15 cellular contexts compared by ENCODE assay signal in genomic region chr1:21257431-21258135, GRCh38. TPM values are rescaled to one million over a fixed set of nuclear protein-coding genes. Genes with fewer than 3 reads are reported as not detected.
DNase-seq lines count a peak whose midpoint lies in the region; ATAC-seq and TF ChIP-seq lines count a peak whose summit lies in the region.
"Had no signal": no experiment of that assay in that cellular context is flagged by ENCODE, and none has a peak within 500 bp of the region (broad histone marks: within the 10 kb centered on the region; RNA-seq: fewer than 3 reads in every experiment).

No MANE protein-coding gene starts in this region.

- H3K27ac ChIP-seq in breast epithelium = peak overlapping the region; percentile 64 to 74
- peak overlapping the region in 4 of 5 donors; percentile 13 to 93 (median 62) for H3K27ac ChIP-seq in adrenal gland
- peak overlapping the region; percentile 65 to 77 for H3K27ac ChIP-seq in liver (ENCODE audit: low read depth in 1 of 2, low read length in 2 of 2)
- H3K27ac ChIP-seq in PC-3 (ENCODE audit: low read length) = no peak overlapping the region

- TF ChIP-seq POLR2A in breast epithelium (IDR thresholded peaks at IDR 0.05) = no peak
- TF ChIP-seq POLR2A in adrenal gland (IDR thresholded peaks at IDR 0.05) = no peak

- no peaks in the 10 kb centered on the region for H4K20me1 ChIP-seq in PC-3 (ENCODE audit: low read length)

- peaks cover 20% of the 10 kb centered on the region for H3K4me1 Mint-ChIP-seq in MCF 10A (ENCODE audit: insufficient read depth, unreplicated experiment)

- H3K36me3 ChIP-seq in breast epithelium (no peaks in the 10 kb centered on the region), adrenal gland (replicated peaks in 1 of 2) (peaks cover 0 to 57% of the 10 kb centered on the region in 2 donors), liver (ENCODE audit: control insufficient read depth in 4 of 4, insufficient read depth in 3 of 4, low read depth in 1 of 4, low read length in 3 of 4) (peaks cover 0 to 15% (median 9%) of the 10 kb centered on the region in 4 donors), PC-3 (ENCODE audit: low read depth, low read length) (0 out of 2 replicates have a peak, but pooled peaks cover 11% of the 10 kb centered on the region)

- H3K4me2 ChIP-seq in PC-3 (ENCODE audit: low read length) = no peak overlapping the region

- peak in 1 of 2 donors; percentile 70 for DNase-seq in breast epithelium (ENCODE audit: low spot score in 2 of 2)
- DNase-seq in MCF 10A (ENCODE audit: unreplicated experiment) = no peak
- peak in 3 of 7 donors; percentile 47 to 69 (median 48) for DNase-seq in adrenal gland
- no peak for DNase-seq in NCI-H1417 (lab: John Stamatoyannopoulos, UW)
- DNase-seq in PC-3 = no peak
- no peak for DNase-seq in NCI-H146 treated with DMSO at 0.1 percent for 48 hours (lab: John Stamatoyannopoulos, UW; ENCODE audit: unreplicated experiment)
- DNase-seq in NCI-H2081 (lab: John Stamatoyannopoulos, UW) = no peak
- DNase-seq: activated B cell treated with CpG ODN at 0.5 μM for 24 hours; activated T-cell treated with anti-CD3 and anti-CD28 coated beads, Interleukin-2, amount 50 U/mL, for 4 hours; left ventricle myocardium superior; NCI-H1930; NCI-H748 treated with DMSO at 0.1 percent for 48 hours; tibial artery had no signal

- no peak overlapping the region for H3K27ac Mint-ChIP-seq in MCF 10A (ENCODE audit: low read depth, unreplicated experiment)

- H3K27me3 ChIP-seq in breast epithelium = no peaks in the 10 kb centered on the region
- no peaks in the 10 kb centered on the region for H3K27me3 ChIP-seq in adrenal gland
- no peaks in the 10 kb centered on the region for H3K27me3 ChIP-seq in liver (ENCODE audit: control insufficient read depth in 4 of 4, insufficient read depth in 4 of 4, low read length in 3 of 4)
- no peaks in the 10 kb centered on the region for H3K27me3 ChIP-seq in PC-3 (ENCODE audit: low read length)
- H3K27me3 ChIP-seq: tibial artery had no signal

- no peak overlapping the region for H3K4me3 Mint-ChIP-seq in MCF 10A (ENCODE audit: unreplicated experiment)
- H3K4me3 Mint-ChIP-seq: activated B cell treated with CpG ODN at 0.5 μM for 24 hours had no signal

- CTCF ChIA-PET in MCF 10A (lab: Yijun Ruan, JAX) = interaction anchor here (0.6 to 8.6 kb wide), 6 partner anchors 11 to 110 kb away, joined by 3 to 180 read pairs (median 10); no protein-coding TSS in a partner anchor
- CTCF ChIA-PET in PC-3 (lab: Charles Lee) = interaction anchor here (1.0 kb wide), 1 partner anchor 111 kb away, joined by 3 read pairs; no protein-coding TSS in a partner anchor

- no peaks in the 10 kb centered on the region for H3K79me2 ChIP-seq in PC-3 (ENCODE audit: low read length)

- H3F3A ChIP-seq in PC-3 (ENCODE audit: low read length, unreplicated experiment) = no peaks in the 10 kb centered on the region

- no peak for TF ChIP-seq RAD21 in liver (IDR thresholded peaks at IDR 0.05)

- H2AFZ ChIP-seq in PC-3 (ENCODE audit: low read length) = no peak overlapping the region

- H3K4me3 ChIP-seq in breast epithelium = no peak overlapping the region
- no peak overlapping the region for H3K4me3 ChIP-seq in adrenal gland
- no peak overlapping the region for H3K4me3 ChIP-seq in liver (ENCODE audit: low read depth in 1 of 3, low read length in 3 of 3)
- H3K4me3 ChIP-seq in PC-3 (ENCODE audit: low read length) = no peak overlapping the region
- H3K4me3 ChIP-seq: tibial artery had no signal

- H3K9me3 ChIP-seq in breast epithelium (no peaks in the 10 kb centered on the region), adrenal gland (replicated peaks in 1 of 3) (no peaks in the 10 kb centered on the region), liver (ENCODE audit: control insufficient read depth in 4 of 4, low read length in 3 of 4) (no peaks in the 10 kb centered on the region), PC-3 (ENCODE audit: low read length) (no peaks in the 10 kb centered on the region)
- H3K9me3 ChIP-seq: tibial artery had no signal

- POLR2A ChIA-PET in MCF 10A (lab: Yijun Ruan, JAX) (no interaction called here), PC-3 (lab: Charles Lee; ENCODE audit: unreplicated experiment) (no interaction called here)

- peaks cover 29% of the 10 kb centered on the region for H3K36me3 Mint-ChIP-seq in MCF 10A (ENCODE audit: insufficient read depth, unreplicated experiment)

- H3K9me2 ChIP-seq in PC-3 (replicated peaks; ENCODE audit: low read length) = no peaks in the 10 kb centered on the region

- no peak overlapping the region for H3K9ac ChIP-seq in liver (ENCODE audit: low read depth in 1 of 2, low read length in 2 of 2)
- H3K9ac ChIP-seq in PC-3 (ENCODE audit: low read length) = no peak overlapping the region

- no peak for ATAC-seq in PC-3
- ATAC-seq: left ventricle myocardium superior, Panc1 had no signal

- H3K4me1 ChIP-seq in breast epithelium (peaks cover 7 to 11% of the 10 kb centered on the region in 2 donors), adrenal gland (replicated peaks in 1 of 2) (peaks cover 20 to 67% of the 10 kb centered on the region in 2 donors), liver (ENCODE audit: control insufficient read depth in 4 of 4, insufficient read depth in 4 of 4, low read length in 3 of 4) (peaks cover 7 to 36% (median 20%) of the 10 kb centered on the region in 4 donors), PC-3 (ENCODE audit: insufficient read depth, low read length) (peaks cover 24% of the 10 kb centered on the region)

- no peaks in the 10 kb centered on the region for H3K27me3 Mint-ChIP-seq in MCF 10A (ENCODE audit: insufficient read depth, unreplicated experiment)
- H3K27me3 Mint-ChIP-seq: activated B cell treated with CpG ODN at 0.5 μM for 24 hours had no signal

- intact Hi-C loops in breast epithelium (cut with DNase I; ENCODE audit: low total_unique reads) = no loop called here
- intact Hi-C loops in MCF 10A (cut with micrococcal nuclease) = loop anchor here (5.0 to 10.0 kb wide), 2 partner anchors 45 to 337 kb away; no protein-coding TSS in a partner anchor
- intact Hi-C loops in adrenal gland (cut with DNase I) = loop anchor here in 1 of 2 donors (5.0 kb wide), 1 partner anchor 85 kb away; no protein-coding TSS in a partner anchor
- intact Hi-C loops in PC-3 (cut with micrococcal nuclease) = no loop called here

- no peaks in the 10 kb centered on the region for H3K9me3 Mint-ChIP-seq in MCF 10A (ENCODE audit: unreplicated experiment)
- H3K9me3 Mint-ChIP-seq: activated B cell treated with CpG ODN at 0.5 μM for 24 hours; activated T-cell treated with anti-CD3 and anti-CD28 coated beads, Interleukin-2, amount 50 U/mL, for 4 hours had no signal

- WGBS in adrenal gland, 4 donors = 63 to 77% (median 66%) methylated on average over 4 to 13 of the region's 13 CpGs
- WGBS in liver = 64% methylated on average over 13 of the region's 13 CpGs

- no peak for TF ChIP-seq CTCF in breast epithelium (IDR thresholded peaks at IDR 0.05)
- no peak for TF ChIP-seq CTCF in MCF 10A (IDR thresholded peaks at IDR 0.05; ENCODE audit: unreplicated experiment)
- TF ChIP-seq CTCF in adrenal gland (IDR thresholded peaks at IDR 0.05) = no peak
- no peak for TF ChIP-seq CTCF in liver (IDR thresholded peaks at IDR 0.05; ENCODE audit: low read depth, low read length, missing input control)
- no peak for TF ChIP-seq CTCF in PC-3 (conservative IDR thresholded peaks at IDR 0.05; ENCODE audit: low read depth, low read length)

- BruUV-seq in MCF 10A (replicated peaks; lab: Mats Ljungman, UMichigan) (no TSS peak), PC-3 (replicated peaks; lab: Mats Ljungman, UMichigan) (no TSS peak)

TF ChIP-seq in liver, 16 proteins besides CTCF, POLR2A, EP300 and RAD21:
- no peak for TF ChIP-seq JUND (IDR thresholded peaks at IDR 0.05)
- TF ChIP-seq EGR1 (IDR thresholded peaks at IDR 0.05; ENCODE audit: low read depth in 2 of 2) = no peak
- no peak for TF ChIP-seq ATF3 (IDR thresholded peaks at IDR 0.05)
- peak in 1 of 2 donors; percentile 40 for TF ChIP-seq HNF4A (conservative IDR thresholded peaks at IDR 0.05)
- TF ChIP-seq YY1 (IDR thresholded peaks at IDR 0.05) = no peak
- TF ChIP-seq GABPA (IDR thresholded peaks at IDR 0.05 in 1 of 2, conservative IDR thresholded peaks at IDR 0.05 in 1 of 2) = no peak
- peak; percentile 76 for TF ChIP-seq MAX (IDR thresholded peaks at IDR 0.05)
- peak in 1 of 2 donors; percentile 66 for TF ChIP-seq RXRA (IDR thresholded peaks at IDR 0.05)

RNA-seq across cellular contexts. Expression of gene ECE1, which starts 32.7 kb away (rescaled TPM):
- total RNA-seq in breast epithelium = 100 to 1,000 TPM in 2 of 3 donors, 10 to 100 TPM in 1; 62.6 to 121 (median 112) TPM
- 40.0 and 46.8 TPM in 2 replicates for total RNA-seq in MCF 10A (2022)
- total RNA-seq in adrenal gland = 100 to 1,000 TPM; 173 to 588 (median 259) TPM
- 100 to 1,000 TPM; 150 to 327 (median 176) TPM for polyA plus RNA-seq in adrenal gland
- total RNA-seq in liver = 10 to 100 TPM; 38.9 to 40.2 TPM
- 10 to 100 TPM; 29.3 to 46.4 TPM for polyA plus RNA-seq in liver
- total RNA-seq in PC-3 (2014; rRNA removed) = 86.8 and 110 TPM in 2 replicates
